In genomic region chr6:18147160-18147559, GRCh38 we compare ENCODE assay signal across 13 cellular contexts. TPM values are rescaled to one million over a fixed set of nuclear protein-coding genes. Genes with fewer than 3 reads are reported as not detected.
DNase-seq lines count a peak whose midpoint lies in the region; ATAC-seq, FAIRE-seq and TF ChIP-seq lines count a peak whose summit lies in the region.
"Had no signal": no experiment of that assay in that cellular context is flagged by ENCODE, and none has a peak within 500 bp of the region (broad histone marks: within the 10 kb centered on the region; RNA-seq: fewer than 3 reads in every experiment).

No MANE protein-coding gene starts in this region.

- TF ChIP-seq CTCF in RWPE1 (conservative IDR thresholded peaks at IDR 0.05; ENCODE audit: low read depth), result no peak

- peak overlapping the region in 1 of 2 donors; percentile 55 for H3K4me3 Mint-ChIP-seq in activated T-cell treated with anti-CD3 and anti-CD28 coated beads, Interleukin-2, amount 50 U/mL, for 72 hours
- H3K4me3 Mint-ChIP-seq: brain had no signal

- POLR2A ChIA-PET in RWPE1 (lab: Yijun Ruan, JAX; ENCODE audit: low non-redundant PET), result no interaction called here

- peak; percentile 7 to 18 for DNase-seq in activated T-cell treated with anti-CD3 and anti-CD28 coated beads, Interleukin-2, amount 50 U/mL, for 72 hours
- DNase-seq in activated T-cell treated with anti-CD3 and anti-CD28 coated beads for 4 hours, result no peak
- peak; percentile 36 for DNase-seq in RWPE1 (ENCODE audit: low spot score)
- DNase-seq in glomerular visceral epithelial cell (ENCODE audit: extremely low spot score), result peak; percentile 45
- peak; percentile 57 for DNase-seq in stromal cell of bone marrow (ENCODE audit: low read depth)
- no peak for DNase-seq in GM19239 (ENCODE audit: insufficient read length, low spot score)
- no peak for DNase-seq in DMS153 treated with DMSO at 0.1 percent for 48 hours (lab: John Stamatoyannopoulos, UW; ENCODE audit: unreplicated experiment)
- DNase-seq: NCI-H446, RPMI8226 had no signal

- no peak overlapping the region for H3K27ac ChIP-seq in RWPE1
- H3K27ac ChIP-seq: tibial nerve had no signal

- H3K9me3 Mint-ChIP-seq in activated T-cell treated with anti-CD3 and anti-CD28 coated beads, Interleukin-2, amount 50 U/mL, for 72 hours, result no peaks in the 10 kb centered on the region
- H3K9me3 Mint-ChIP-seq: brain had no signal

- ATAC-seq in activated T-cell treated with anti-CD3 and anti-CD28 coated beads, Interleukin-2, amount 50 U/mL, for 72 hours (replicated peaks in 1 of 2), result peak; percentile 94 to 95
- ATAC-seq in HG02763 (IDR thresholded peaks at IDR 0.05; ENCODE audit: unreplicated experiment), result no peak

- FAIRE-seq in GM19239 (lab: Jason Lieb, UNC), result no peak
- FAIRE-seq: TTC549 had no signal

- CTCF ChIA-PET in RWPE1 (lab: Yijun Ruan, JAX), result interaction anchor here (0.5 to 0.6 kb wide), 2 partner anchors 24 to 48 kb away, joined by 4 to 6 read pairs; no protein-coding TSS in a partner anchor

- H3K36me3 Mint-ChIP-seq in activated T-cell treated with anti-CD3 and anti-CD28 coated beads, Interleukin-2, amount 50 U/mL, for 72 hours (ENCODE audit: insufficient read depth in 2 of 2), result peaks cover 5 to 6% of the 10 kb centered on the region in 2 donors

- peaks cover 18% of the 10 kb centered on the region for H3K4me1 Mint-ChIP-seq in activated T-cell treated with anti-CD3 and anti-CD28 coated beads, Interleukin-2, amount 50 U/mL, for 72 hours (ENCODE audit: low read depth)
- H3K4me1 Mint-ChIP-seq: brain had no signal

- peak overlapping the region; percentile 60 for H3K27ac Mint-ChIP-seq in activated T-cell treated with anti-CD3 and anti-CD28 coated beads, Interleukin-2, amount 50 U/mL, for 72 hours

- no peaks in the 10 kb centered on the region for H3K27me3 Mint-ChIP-seq in activated T-cell treated with anti-CD3 and anti-CD28 coated beads, Interleukin-2, amount 50 U/mL, for 72 hours (ENCODE audit: low read depth)
- H3K27me3 Mint-ChIP-seq: brain had no signal

RNA-seq across cellular contexts. Expression of gene TPMT, which starts 7.7 kb away (rescaled TPM):
- 1 to 10 TPM; 6.7 to 8.2 TPM for total RNA-seq in activated T-cell treated with anti-CD3 and anti-CD28 coated beads, Interleukin-2, amount 50 U/mL, for 72 hours

RNA-seq across cellular contexts. Expression of gene KDM1B, which starts 8.1 kb away (rescaled TPM):
- 10 to 100 TPM in 1 of 2 donors, 1 to 10 TPM in 1; 9.9 to 12.2 TPM for total RNA-seq in activated T-cell treated with anti-CD3 and anti-CD28 coated beads, Interleukin-2, amount 50 U/mL, for 72 hours

RNA-seq across cellular contexts. Expression of gene NHLRC1, which starts 24.7 kb away (rescaled TPM):
- total RNA-seq in activated T-cell treated with anti-CD3 and anti-CD28 coated beads, Interleukin-2, amount 50 U/mL, for 72 hours, result under 1 TPM; 0.14 TPM

Comparison
In these comparisons a context has a peak if more than half of its experiments do, and no peak if none do; other contexts are left out.
1. DNase-seq: peak in activated T-cell treated with anti-CD3 and anti-CD28 coated beads, Interleukin-2, amount 50 U/mL, for 72 hours (2 of 2), RWPE1 (single experiment), glomerular visceral epithelial cell (single experiment) and stromal cell of bone marrow (single experiment); none in activated T-cell treated with anti-CD3 and anti-CD28 coated beads for 4 hours (single experiment), GM19239 (single experiment) and DMS153 treated with DMSO at 0.1 percent for 48 hours (single experiment).